In genomic region chr9:130462685-130463084, GRCh38 we compare ENCODE assay signal across 27 cellular contexts.
"Had no signal": no experiment of that assay in that cellular context is flagged by ENCODE, and none has a peak within 500 bp of the region (broad histone marks: within the 10 kb centered on the region; RNA-seq: fewer than 3 reads in every experiment).

No MANE protein-coding gene starts in this region.

- H3K9me3 ChIP-seq: left ventricle myocardium inferior, ovary, right atrium auricular region, suprapubic skin, thoracic aorta, tibial artery, upper lobe of right lung had no signal

- H3K9ac ChIP-seq: neural progenitor cell had no signal

- H3K4me2 ChIP-seq: neural progenitor cell had no signal

- H3K4me3 ChIP-seq: left ventricle myocardium inferior, lung, neural progenitor cell, ovary, right atrium auricular region, skin epidermis, suprapubic skin, thoracic aorta, tibial artery, upper lobe of right lung had no signal

- ATAC-seq: natural killer cell; sciatic nerve; stimulated activated effector memory CD8-positive, alpha-beta T cell treated with anti-CD3 and anti-CD28 coated beads, Interleukin-12 subunit alpha, Interleukin-12 subunit beta, amount 100 ng/mL, for 72 hours; upper lobe of right lung had no signal

- DNase-seq: islet precursor cell; left ventricle myocardium inferior; mesendoderm; naive B cell; natural killer cell; nephron progenitor cell; ovary; stimulated activated CD4-positive, alpha-beta T cell treated with anti-CD3 and anti-CD28 coated beads, Interleukin-12 subunit alpha, Interleukin-12 subunit beta, amount 100 ng/mL, for 4 hours; stimulated activated CD4-positive, alpha-beta T cell treated with anti-CD3 and anti-CD28 coated beads, Interleukin-15, amount 100 ng/mL, for 24 hours; stimulated activated CD4-positive, alpha-beta T cell treated with anti-CD3 and anti-CD28 coated beads, Interleukin-2, amount 100 ng/mL, for 24 hours; stimulated activated CD4-positive, alpha-beta T cell treated with anti-CD3 and anti-CD28 coated beads, Interleukin-4, amount 100 ng/mL, for 24 hours; stimulated activated naive CD4-positive, alpha-beta T cell; tibial artery; trophoblast cell; upper lobe of right lung had no signal

- H3K4me1 ChIP-seq: suprapubic skin, tibial artery, upper lobe of right lung had no signal

- FAIRE-seq: urothelium cell line had no signal

- H3K9me3 Mint-ChIP-seq: mesothelial cell of epicardium; naive B cell; natural killer cell; nephron progenitor cell; neural progenitor cell; stimulated activated effector memory CD8-positive, alpha-beta T cell treated with anti-CD3 and anti-CD28 coated beads, Interleukin-12 subunit alpha, Interleukin-12 subunit beta, amount 100 ng/mL, for 72 hours; stimulated activated naive CD8-positive, alpha-beta T cell treated with anti-CD3 and anti-CD28 coated beads, Interleukin-15, Interleukin-2, amounts not matched to agents 100 ng/mL and 50 ng/mL, for 24 hours had no signal

- H3K4me3 Mint-ChIP-seq: mesothelial cell of epicardium; natural killer cell; nephron progenitor cell; neural progenitor cell; stimulated activated effector memory CD8-positive, alpha-beta T cell treated with anti-CD3 and anti-CD28 coated beads, Interleukin-12 subunit alpha, Interleukin-12 subunit beta, amount 100 ng/mL, for 72 hours; stimulated activated naive CD8-positive, alpha-beta T cell treated with anti-CD3 and anti-CD28 coated beads, Interleukin-15, Interleukin-2, amounts not matched to agents 100 ng/mL and 50 ng/mL, for 24 hours had no signal

- H3K27me3 ChIP-seq: neural progenitor cell, ovary, right atrium auricular region, tibial artery, upper lobe of right lung had no signal

- H3K36me3 Mint-ChIP-seq: naive B cell; natural killer cell; neural progenitor cell; stimulated activated effector memory CD8-positive, alpha-beta T cell treated with anti-CD3 and anti-CD28 coated beads, Interleukin-12 subunit alpha, Interleukin-12 subunit beta, amount 100 ng/mL, for 72 hours had no signal

- H3K27ac Mint-ChIP-seq: mesothelial cell of epicardium; naive B cell; natural killer cell; nephron progenitor cell; neural progenitor cell; progenitor cell of endocrine pancreas; stimulated activated effector memory CD8-positive, alpha-beta T cell treated with anti-CD3 and anti-CD28 coated beads, Interleukin-12 subunit alpha, Interleukin-12 subunit beta, amount 100 ng/mL, for 72 hours; stimulated activated naive CD8-positive, alpha-beta T cell treated with anti-CD3 and anti-CD28 coated beads, Interleukin-15, Interleukin-2, amounts not matched to agents 100 ng/mL and 50 ng/mL, for 24 hours had no signal

- H3K36me3 ChIP-seq: neural progenitor cell, ovary had no signal

- H2AFZ ChIP-seq: neural progenitor cell had no signal

- H3K27ac ChIP-seq: left ventricle myocardium inferior, neural progenitor cell, ovary, right atrium auricular region, skin epidermis, suprapubic skin, thoracic aorta, tibial artery, upper lobe of right lung had no signal

- H3K4me1 Mint-ChIP-seq: naive B cell, natural killer cell had no signal
